In the genomic region with DNA sequence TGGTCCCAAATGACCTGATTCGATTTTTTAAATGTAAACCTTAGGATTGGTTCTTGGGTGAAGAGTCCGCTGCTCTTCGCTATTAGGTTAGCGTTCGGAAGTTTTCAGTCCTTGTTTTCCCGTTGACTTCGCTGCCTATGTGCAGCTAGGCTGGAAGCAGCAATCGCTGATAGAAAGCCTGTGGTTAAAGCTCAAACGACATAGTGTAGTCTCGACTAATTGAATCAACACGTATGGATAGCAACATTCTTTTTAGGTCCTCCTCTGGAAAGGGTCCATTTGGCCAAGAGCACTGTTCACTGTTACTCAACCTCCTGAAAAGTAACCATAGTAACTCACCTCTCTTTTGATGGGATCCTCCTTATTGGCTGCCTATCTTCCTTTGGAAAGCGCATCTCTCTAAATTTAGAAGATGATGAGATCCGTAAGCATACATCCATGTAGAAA, we compare ENCODE assay signal across 8 cellular contexts.
DNase-seq lines count a peak whose midpoint lies in the region; ATAC-seq and TF ChIP-seq lines count a peak whose summit lies in the region.

No MANE protein-coding gene starts in this region.

- H3K4me3 ChIP-seq in astrocyte of the cerebellum (ENCODE audit: low read depth, low read length) (peak overlapping the region; percentile 41), mononuclear cell (ENCODE audit: low read length) (peak overlapping the region; percentile 24)

- H3K4me1 ChIP-seq in mononuclear cell (ENCODE audit: insufficient read depth, low read length): no peaks in the 10 kb centered on the region

- in situ Hi-C loops in ACHN (cut with HindIII; ENCODE audit: low pct_ligation_motif_present, low pct_unique_long_range_greater_than_20kb, low sequenced_read_pairs): no loop called here
- in situ Hi-C loops in GM13976 (cut with MboI; ENCODE audit: low sequenced_read_pairs, unreplicated experiment): no loop called here
- in situ Hi-C loops in astrocyte of the cerebellum (cut with HindIII; ENCODE audit: low sequenced_read_pairs): no loop called here

- no peaks in the 10 kb centered on the region for H3K9me3 ChIP-seq in mononuclear cell (ENCODE audit: low read depth, low read length)

- TF ChIP-seq CTCF in GM13976 (IDR thresholded peaks at IDR 0.05; ENCODE audit: borderline replicate concordance, control extremely low read depth, extremely low read depth, insufficient read depth, missing control alignments): no peak
- no peak for TF ChIP-seq CTCF in astrocyte of the cerebellum (IDR thresholded peaks at IDR 0.05; ENCODE audit: low read depth, low read length, missing control alignments)
- TF ChIP-seq CTCF in GM20000 (IDR thresholded peaks at IDR 0.05; ENCODE audit: extremely low read depth, missing control alignments): no peak

- DNase-seq in ACHN: peak; percentile 3
- peak; percentile 10 for DNase-seq in GM13976 (ENCODE audit: low spot score)
- DNase-seq in astrocyte of the cerebellum (ENCODE audit: low read depth): no peak
- no peak for DNase-seq in GM20000 (ENCODE audit: low spot score)
- no peak for DNase-seq in stimulated activated CD4-positive, alpha-beta T cell treated with anti-CD3 and anti-CD28 coated beads, Interleukin-15, amount 100 ng/mL, for 24 hours
- DNase-seq in HuH-7.5 (ENCODE audit: low spot score): no peak

- ATAC-seq in HG03108 (IDR thresholded peaks at IDR 0.05; ENCODE audit: unreplicated experiment): no peak

- H3K27me3 ChIP-seq in mononuclear cell (ENCODE audit: insufficient read depth, low read length): peaks cover 59% of the 10 kb centered on the region

Comparison
In these comparisons a context has a peak if more than half of its experiments do, and no peak if none do; other contexts are left out.
1. DNase-seq: peak in ACHN (single experiment) and GM13976 (single experiment); none in astrocyte of the cerebellum (single experiment), GM20000 (single experiment), stimulated activated CD4-positive, alpha-beta T cell treated with anti-CD3 and anti-CD28 coated beads, Interleukin-15, amount 100 ng/mL, for 24 hours (single experiment) and HuH-7.5 (single experiment).